Comparison of ENCODE assay signal across 8 cellular contexts in the genomic region with DNA sequence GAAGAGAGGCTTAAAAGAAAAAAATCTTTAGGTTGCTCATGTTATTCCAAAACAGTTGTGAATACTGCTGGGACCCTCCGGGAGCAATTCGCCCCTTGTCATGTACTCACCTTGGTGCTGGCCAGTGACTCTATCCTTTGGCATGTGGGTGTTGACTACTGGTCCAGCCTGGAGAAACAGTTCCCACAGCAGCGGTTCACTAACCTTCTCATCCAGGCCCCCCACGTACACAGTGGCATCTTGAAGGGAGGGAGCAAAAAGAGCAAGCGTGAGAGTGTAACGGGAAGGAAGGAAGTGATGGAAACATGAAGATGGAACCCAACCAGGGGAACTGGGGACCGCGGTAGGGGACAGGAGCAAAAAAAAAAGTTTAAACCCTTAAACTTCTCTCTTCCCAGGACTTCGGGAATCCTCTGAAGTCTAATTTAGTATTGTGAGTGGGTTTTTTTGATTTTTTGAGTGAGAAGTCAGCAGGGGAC. TPM values are rescaled to one million over a fixed set of nuclear protein-coding genes. Genes with fewer than 3 reads are reported as not detected.
DNase-seq lines count a peak whose midpoint lies in the region; ATAC-seq and TF ChIP-seq lines count a peak whose summit lies in the region.

No MANE protein-coding gene starts in this region.

- peak overlapping the region; percentile 96 to 98 for H3K27ac Mint-ChIP-seq in natural killer cell

- peak overlapping the region; percentile 98 for H3K4me3 Mint-ChIP-seq in natural killer cell

- ATAC-seq in natural killer cell = no peak
- no peak for ATAC-seq in GM21390 (IDR thresholded peaks at IDR 0.05; ENCODE audit: unreplicated experiment)

- intact Hi-C loops in natural killer cell (cut with micrococcal nuclease) = loop anchor here (1.0 kb wide), 1 partner anchor 39 kb away; no protein-coding TSS in a partner anchor

- peaks cover 25% of the 10 kb centered on the region for H3K36me3 Mint-ChIP-seq in natural killer cell

- TF ChIP-seq CTCF in C4-2B (conservative IDR thresholded peaks at IDR 0.05) = no peak
- TF ChIP-seq CTCF in LNCaP clone FGC (IDR thresholded peaks at IDR 0.05; ENCODE audit: control insufficient read depth, extremely low read depth, insufficient read depth) = no peak
- no peak for TF ChIP-seq CTCF in coronary artery (IDR thresholded peaks at IDR 0.05)
- TF ChIP-seq CTCF in natural killer cell (IDR thresholded peaks at IDR 0.05) = no peak
- no peak for TF ChIP-seq CTCF in GM10248 (IDR thresholded peaks at IDR 0.05; ENCODE audit: control extremely low read depth, extremely low read depth, low read depth, missing control alignments)

- peak overlapping the region; percentile 98 for H3K4me3 ChIP-seq in LNCaP clone FGC (ENCODE audit: low read depth, low read length)
- H3K4me3 ChIP-seq in coronary artery = peak overlapping the region; percentile 98

- CTCF ChIA-PET in GM10248 (lab: Yijun Ruan, JAX) = no interaction called here

- DNase-seq in LNCaP clone FGC (ENCODE audit: low read depth) = no peak
- DNase-seq in coronary artery (ENCODE audit: low spot score) = no peak
- no peak for DNase-seq in natural killer cell
- DNase-seq in GM10248 (ENCODE audit: extremely low spot score) = no peak
- DNase-seq in effector CD8-positive, alpha-beta T cell (lab: John Stamatoyannopoulos, UW) = no peak
- DNase-seq in NCI-H2029 (lab: John Stamatoyannopoulos, UW) = no peak

- H3K27ac ChIP-seq in C4-2B (peak overlapping the region; percentile 96), coronary artery (peak overlapping the region; percentile 77 to 95)

- POLR2A ChIA-PET in GM10248 (lab: Yijun Ruan, JAX) = no interaction called here

- no peaks in the 10 kb centered on the region for H3K9me3 Mint-ChIP-seq in natural killer cell

- peaks cover 6% of the 10 kb centered on the region in 2 donors for H3K27me3 Mint-ChIP-seq in natural killer cell (ENCODE audit: low read depth in 2 of 2)

- H3K4me1 Mint-ChIP-seq in natural killer cell = peaks cover 44 to 57% of the 10 kb centered on the region in 2 donors

RNA-seq across cellular contexts. Expression of a gene that starts 0.5 kb away (rescaled TPM):
- 10 to 100 TPM; 67.3 to 73.7 (median 68.5) TPM for total RNA-seq in natural killer cell

RNA-seq across cellular contexts. Expression of a gene that starts 9.5 kb away (rescaled TPM):
- total RNA-seq in natural killer cell = 1 to 10 TPM in 2 of 3 donors, under 1 TPM in 1; 0.73 to 3.9 (median 1.3) TPM

RNA-seq across cellular contexts. Expression of a gene that starts 9.6 kb away (rescaled TPM):
- total RNA-seq in natural killer cell = 1 to 10 TPM; 1.8 to 3.0 (median 2.9) TPM

RNA-seq across cellular contexts. Expression of a gene that starts 27.7 kb away (rescaled TPM):
- 1 to 10 TPM; 7.0 to 8.3 (median 7.9) TPM for total RNA-seq in natural killer cell
